ENCODE assay signal across 35 cellular contexts in genomic region chr2:117085256-117085655, GRCh38.
"Had no signal": no experiment of that assay in that cellular context is flagged by ENCODE, and none has a peak within 500 bp of the region (broad histone marks: within the 10 kb centered on the region; RNA-seq: fewer than 3 reads in every experiment).

No MANE protein-coding gene starts in this region.

- H3K27me3 Mint-ChIP-seq: activated CD4-positive, alpha-beta memory T cell treated with anti-CD3 and anti-CD28 coated beads for 36 hours; activated CD4-positive, alpha-beta T cell treated with anti-CD3 and anti-CD28 coated beads for 36 hours; activated CD4-positive, alpha-beta T cell treated with anti-CD3 and anti-CD28 coated beads, Interleukin-2, amount 10 ng/mL, durations not matched to agents 24 days and 14 days; activated CD8-positive, alpha-beta memory T cell treated with anti-CD3 and anti-CD28 coated beads, Interleukin-2, amount 10 ng/mL, durations not matched to agents 7 days and 5 days; activated naive CD4-positive, alpha-beta T cell treated with anti-CD3 and anti-CD28 coated beads, Interleukin-2, amount 50 U/mL, for 24 hours; activated naive CD8-positive, alpha-beta T cell treated with anti-CD3 and anti-CD28 coated beads for 36 hours; activated naive CD8-positive, alpha-beta T cell treated with anti-CD3 and anti-CD28 coated beads, Interleukin-2, amount 50 U/mL, for 24 hours; dendritic cell treated with granulocyte-macrophage colony-stimulating factor and Interleukin-4, amounts not matched to agents 40 ng/mL and 50 ng/mL, for 4 days; T-helper 17 cell had no signal

- H3K4me1 ChIP-seq: adrenal gland, body of pancreas, esophagus muscularis mucosa, foreskin keratinocyte, gastrocnemius medialis, heart right ventricle had no signal

- ATAC-seq: activated CD4-positive, alpha-beta T cell treated with anti-CD3 and anti-CD28 coated beads for 36 hours; activated CD8-positive, alpha-beta memory T cell treated with anti-CD3 and anti-CD28 coated beads, Interleukin-2, amount 10 ng/mL, durations not matched to agents 7 days and 5 days; activated CD8-positive, alpha-beta T cell treated with anti-CD3 and anti-CD28 coated beads, Interleukin-2, amount 10 ng/mL, durations not matched to agents 7 days and 5 days; activated naive CD8-positive, alpha-beta T cell treated with anti-CD3 and anti-CD28 coated beads, Interleukin-2, amount 50 U/mL, for 24 hours; body of pancreas; foreskin keratinocyte; gastrocnemius medialis; heart right ventricle; T-helper 17 cell had no signal

- H3K4me1 Mint-ChIP-seq: activated CD4-positive, alpha-beta T cell treated with anti-CD3 and anti-CD28 coated beads for 36 hours; activated CD4-positive, alpha-beta T cell treated with anti-CD3 and anti-CD28 coated beads, Interleukin-2, amount 10 ng/mL, durations not matched to agents 24 days and 14 days; activated CD8-positive, alpha-beta memory T cell treated with anti-CD3 and anti-CD28 coated beads, Interleukin-2, amount 10 ng/mL, durations not matched to agents 7 days and 5 days; activated naive CD4-positive, alpha-beta T cell treated with anti-CD3 and anti-CD28 coated beads, Interleukin-2, amount 50 U/mL, for 24 hours; activated naive CD8-positive, alpha-beta T cell treated with anti-CD3 and anti-CD28 coated beads for 36 hours; activated naive CD8-positive, alpha-beta T cell treated with anti-CD3 and anti-CD28 coated beads, Interleukin-2, amount 50 U/mL, for 24 hours; T-helper 17 cell had no signal

- H3K9me3 Mint-ChIP-seq: activated CD4-positive, alpha-beta T cell treated with anti-CD3 and anti-CD28 coated beads, Interleukin-2, amount 10 ng/mL, durations not matched to agents 24 days and 14 days; activated naive CD8-positive, alpha-beta T cell treated with anti-CD3 and anti-CD28 coated beads, Interleukin-2, amount 50 U/mL, for 24 hours; dendritic cell treated with granulocyte-macrophage colony-stimulating factor and Interleukin-4, amounts not matched to agents 40 ng/mL and 50 ng/mL, for 4 days had no signal

- H3K36me3 ChIP-seq: adrenal gland, esophagus muscularis mucosa, gastrocnemius medialis, heart right ventricle had no signal

- H3K27ac ChIP-seq: adrenal gland, body of pancreas, coronary artery, dorsolateral prefrontal cortex, esophagus muscularis mucosa, foreskin keratinocyte, gastrocnemius medialis, heart right ventricle had no signal

- H3K36me3 Mint-ChIP-seq: activated CD4-positive, alpha-beta memory T cell treated with anti-CD3 and anti-CD28 coated beads for 36 hours; activated CD8-positive, alpha-beta memory T cell treated with anti-CD3 and anti-CD28 coated beads, Interleukin-2, amount 10 ng/mL, durations not matched to agents 7 days and 5 days; activated naive CD4-positive, alpha-beta T cell treated with anti-CD3 and anti-CD28 coated beads, Interleukin-2, amount 50 U/mL, for 24 hours; activated naive CD8-positive, alpha-beta T cell treated with anti-CD3 and anti-CD28 coated beads for 36 hours had no signal

- H3K4me3 ChIP-seq: adrenal gland, body of pancreas, coronary artery, dorsolateral prefrontal cortex, esophagus muscularis mucosa, gastrocnemius medialis, heart right ventricle had no signal

- H3K27ac Mint-ChIP-seq: activated CD4-positive, alpha-beta memory T cell treated with anti-CD3 and anti-CD28 coated beads for 36 hours; activated CD4-positive, alpha-beta T cell treated with anti-CD3 and anti-CD28 coated beads for 36 hours; activated CD4-positive, alpha-beta T cell treated with anti-CD3 and anti-CD28 coated beads, Interleukin-2, amount 10 ng/mL, durations not matched to agents 24 days and 14 days; activated CD8-positive, alpha-beta memory T cell treated with anti-CD3 and anti-CD28 coated beads, Interleukin-2, amount 10 ng/mL, durations not matched to agents 7 days and 5 days; activated CD8-positive, alpha-beta T cell treated with anti-CD3 and anti-CD28 coated beads, Interleukin-2, amount 10 ng/mL, durations not matched to agents 7 days and 5 days; activated naive CD4-positive, alpha-beta T cell treated with anti-CD3 and anti-CD28 coated beads for 36 hours; activated naive CD4-positive, alpha-beta T cell treated with anti-CD3 and anti-CD28 coated beads, Interleukin-2, amount 50 U/mL, for 24 hours; activated naive CD8-positive, alpha-beta T cell treated with anti-CD3 and anti-CD28 coated beads for 36 hours; activated naive CD8-positive, alpha-beta T cell treated with anti-CD3 and anti-CD28 coated beads, Interleukin-2, amount 50 U/mL, for 24 hours; activated T-helper 1 cell treated with anti-CD3 and anti-CD28 coated beads, Interleukin-12 subunit alpha, Interleukin-12 subunit beta, Interleukin-2, Interleukin-4 antibody, amounts not matched to agents 30 ng/mL and 10 ng/mL and 1 ng/mL, durations not matched to agents 14 hours and 24 hours and 36 hours; activated T-helper 2 cell treated with anti-CD3 and anti-CD28 coated beads, Interferon-gamma antibody, Interleukin-2, Interleukin-4, amounts not matched to agents 10 μg/mL and 5 μg/mL and 100 μg/mL, durations not matched to agents 14 hours and 24 hours and 36 hours; dendritic cell treated with granulocyte-macrophage colony-stimulating factor and Interleukin-4, amounts not matched to agents 40 ng/mL and 50 ng/mL, for 4 days; T-helper 17 cell had no signal

- H3K4me3 Mint-ChIP-seq: activated CD4-positive, alpha-beta memory T cell treated with anti-CD3 and anti-CD28 coated beads for 36 hours; activated CD4-positive, alpha-beta T cell treated with anti-CD3 and anti-CD28 coated beads for 36 hours; activated CD4-positive, alpha-beta T cell treated with anti-CD3 and anti-CD28 coated beads, Interleukin-2, amount 10 ng/mL, durations not matched to agents 24 days and 14 days; activated CD8-positive, alpha-beta memory T cell treated with anti-CD3 and anti-CD28 coated beads, Interleukin-2, amount 10 ng/mL, durations not matched to agents 7 days and 5 days; activated CD8-positive, alpha-beta T cell treated with anti-CD3 and anti-CD28 coated beads, Interleukin-2, amount 10 ng/mL, durations not matched to agents 7 days and 5 days; activated naive CD4-positive, alpha-beta T cell treated with anti-CD3 and anti-CD28 coated beads for 36 hours; activated naive CD4-positive, alpha-beta T cell treated with anti-CD3 and anti-CD28 coated beads, Interleukin-2, amount 50 U/mL, for 24 hours; activated naive CD8-positive, alpha-beta T cell treated with anti-CD3 and anti-CD28 coated beads for 36 hours; activated naive CD8-positive, alpha-beta T cell treated with anti-CD3 and anti-CD28 coated beads, Interleukin-2, amount 50 U/mL, for 24 hours; activated T-helper 1 cell treated with anti-CD3 and anti-CD28 coated beads, Interleukin-12 subunit alpha, Interleukin-12 subunit beta, Interleukin-2, Interleukin-4 antibody, amounts not matched to agents 30 ng/mL and 10 ng/mL and 1 ng/mL, durations not matched to agents 14 hours and 24 hours and 36 hours; dendritic cell treated with granulocyte-macrophage colony-stimulating factor and Interleukin-4, amounts not matched to agents 40 ng/mL and 50 ng/mL, for 4 days; T-helper 17 cell had no signal

- DNase-seq: activated CD4-positive, alpha-beta memory T cell treated with anti-CD3 and anti-CD28 coated beads for 36 hours; activated CD4-positive, alpha-beta T cell treated with anti-CD3 and anti-CD28 coated beads for 36 hours; activated CD4-positive, alpha-beta T cell treated with anti-CD3 and anti-CD28 coated beads, Interleukin-2, amount 10 ng/mL, durations not matched to agents 24 days and 14 days; activated CD4-positive, CD25-positive, alpha-beta regulatory T cell; activated CD4-positive, CD25-positive, alpha-beta regulatory T cell treated with anti-CD3 and anti-CD28 coated beads, Interleukin-2, amount 50 U/mL, for 72 hours; activated CD8-positive, alpha-beta memory T cell treated with anti-CD3 and anti-CD28 coated beads, Interleukin-2, amount 10 ng/mL, durations not matched to agents 7 days and 5 days; activated CD8-positive, alpha-beta memory T cell treated with anti-CD3 and anti-CD28 coated beads, Interleukin-2, amount 50 U/mL, for 4 hours; activated CD8-positive, alpha-beta T cell treated with anti-CD3 and anti-CD28 coated beads, Interleukin-2, amount 10 ng/mL, durations not matched to agents 7 days and 5 days; activated effector memory CD4-positive, alpha-beta T cell treated with anti-CD3 and anti-CD28 coated beads, Interleukin-2, amount 50 U/mL, for 16 hours; activated naive CD4-positive, alpha-beta T cell treated with anti-CD3 and anti-CD28 coated beads for 36 hours; activated naive CD8-positive, alpha-beta T cell treated with anti-CD3 and anti-CD28 coated beads for 36 hours; activated naive CD8-positive, alpha-beta T cell treated with anti-CD3 and anti-CD28 coated beads, Interleukin-2, amount 50 U/mL, for 24 hours; activated T-cell treated with anti-CD3 and anti-CD28 coated beads, Interleukin-2, amount 50 U/mL, for 1 hour; activated T-cell treated with anti-CD3 and anti-CD28 coated beads, Interleukin-2, amount 50 U/mL, for 48 hours; adrenal gland; amygdala; aorta; body of pancreas; central memory CD4-positive, alpha-beta T cell; cerebellar nuclear complex; dorsolateral prefrontal cortex; effector memory CD4-positive, alpha-beta T cell; erythroblast; foreskin keratinocyte; gastrocnemius medialis; glutamatergic neuron; heart right ventricle; T-helper 1 cell; T-helper 17 cell had no signal

- H3K9me3 ChIP-seq: adrenal gland, body of pancreas, esophagus muscularis mucosa, gastrocnemius medialis had no signal

- H3K27me3 ChIP-seq: adrenal gland, body of pancreas, esophagus muscularis mucosa, foreskin keratinocyte, gastrocnemius medialis, heart right ventricle had no signal
